ENCODE assay signal across 8 cellular contexts in the genomic region with DNA sequence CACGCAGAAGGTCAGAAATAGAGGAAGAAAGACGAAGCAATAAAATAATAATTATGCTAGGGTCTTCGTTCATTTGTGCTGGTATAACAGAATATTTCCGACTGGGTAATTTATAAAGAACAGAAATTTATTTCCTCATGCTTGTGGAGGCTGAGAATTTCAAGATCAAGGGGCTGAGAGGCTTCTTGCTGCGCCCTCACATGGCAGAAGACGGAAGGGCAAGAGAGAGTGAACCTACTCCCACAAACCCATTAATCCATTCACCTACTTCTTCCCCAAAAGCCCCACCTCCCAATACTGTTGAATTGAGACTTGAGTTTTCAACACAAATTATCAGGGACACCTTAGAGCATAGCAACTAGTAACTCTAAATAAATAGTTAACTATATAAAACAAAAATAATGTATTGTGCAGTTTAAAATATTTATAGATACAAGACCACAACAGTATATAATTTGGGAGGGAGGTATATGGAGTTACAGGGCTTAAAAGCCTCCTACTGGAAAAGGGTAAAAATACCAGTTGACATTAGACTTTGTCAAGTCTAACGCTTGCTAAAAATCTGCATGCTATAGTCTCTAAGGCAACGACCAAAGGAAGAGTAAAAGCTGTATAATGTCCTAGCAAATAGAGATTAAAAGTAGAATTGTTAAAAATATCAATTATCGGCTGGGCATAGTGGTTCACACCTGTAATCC. TPM values are rescaled to one million over a fixed set of nuclear protein-coding genes. Genes with fewer than 3 reads are reported as not detected.
DNase-seq lines count a peak whose midpoint lies in the region; ATAC-seq and TF ChIP-seq lines count a peak whose summit lies in the region.

No MANE protein-coding gene starts in this region.

- DNase-seq in BE2C, result peak; percentile 58
- peak; percentile 37 for DNase-seq in GM20000 (ENCODE audit: low spot score)
- DNase-seq in adipocyte (ENCODE audit: low read depth), result peak; percentile 37
- DNase-seq in left kidney (ENCODE audit: low read depth, low spot score), result peak; percentile 34
- DNase-seq in GOT3 (lab: John Stamatoyannopoulos, UW), result no peak

- H3K4me1 ChIP-seq in BE2C (no peaks in the 10 kb centered on the region), OCI-LY3 (ENCODE audit: low read length) (peaks cover 31% of the 10 kb centered on the region), adipocyte (ENCODE audit: control insufficient read depth, insufficient read depth, low read length) (no peaks in the 10 kb centered on the region)

- H3K27ac ChIP-seq in OCI-LY3 (ENCODE audit: low read length), result no peak overlapping the region

- no peak overlapping the region for H3K4me2 ChIP-seq in OCI-LY3 (ENCODE audit: low read length)

- H3K9me3 ChIP-seq in BE2C, result no peaks in the 10 kb centered on the region
- H3K9me3 ChIP-seq in OCI-LY3 (ENCODE audit: insufficient read depth, low read length), result no peaks in the 10 kb centered on the region
- H3K9me3 ChIP-seq in adipocyte (ENCODE audit: control insufficient read depth, low read length), result no peaks in the 10 kb centered on the region

- no peaks in the 10 kb centered on the region for H4K20me1 ChIP-seq in OCI-LY3 (ENCODE audit: insufficient read depth, low read length)

- H2AFZ ChIP-seq in OCI-LY3 (ENCODE audit: low read depth, low read length), result no peak overlapping the region

- H3K4me3 ChIP-seq in BE2C (ENCODE audit: low read depth, low read length) (no peak overlapping the region), OCI-LY3 (ENCODE audit: low read length) (no peak overlapping the region), adipocyte (ENCODE audit: low read length) (no peak overlapping the region)

- ATAC-seq in GM19023 (IDR thresholded peaks at IDR 0.05; ENCODE audit: unreplicated experiment) (no peak), GM21526 (IDR thresholded peaks at IDR 0.05; ENCODE audit: low FRiP score, unreplicated experiment) (no peak)

- H3K9ac ChIP-seq in OCI-LY3 (ENCODE audit: low read length), result no peak overlapping the region
- H3K9ac ChIP-seq in adipocyte (ENCODE audit: low read length), result no peak overlapping the region

- 0 out of 2 replicates have a peak, but pooled peaks cover 2% of the 10 kb centered on the region for H3K27me3 ChIP-seq in BE2C
- H3K27me3 ChIP-seq in OCI-LY3 (ENCODE audit: low read depth, low read length), result no peaks in the 10 kb centered on the region
- no peaks in the 10 kb centered on the region for H3K27me3 ChIP-seq in adipocyte (replicated peaks; ENCODE audit: control insufficient read depth, insufficient read depth, low read length)

- no peaks in the 10 kb centered on the region for H3K79me2 ChIP-seq in OCI-LY3 (ENCODE audit: low read length)

- TF ChIP-seq CTCF in BE2C (IDR thresholded peaks at IDR 0.05; ENCODE audit: low read depth, low read length) (peak; percentile 53), GM20000 (IDR thresholded peaks at IDR 0.05; ENCODE audit: extremely low read depth, missing control alignments) (peak; percentile 66), OCI-LY3 (IDR thresholded peaks at IDR 0.05; ENCODE audit: low read depth, low read length) (peak; percentile 52)

- H3K36me3 ChIP-seq in BE2C (no peaks in the 10 kb centered on the region), OCI-LY3 (replicated peaks; ENCODE audit: low read depth, low read length) (no peaks in the 10 kb centered on the region), adipocyte (ENCODE audit: control insufficient read depth, insufficient read depth, low read length, severe bottlenecking) (no peaks in the 10 kb centered on the region)

RNA-seq across cellular contexts. Expression of a gene that starts 40.3 kb away (rescaled TPM):
- polyA plus RNA-seq in BE2C (2012; ENCODE audit: insufficient read depth, insufficient read length, low read depth), result 10.3 TPM
